Comparison of ENCODE assay signal across 20 cellular contexts in the genomic region with DNA sequence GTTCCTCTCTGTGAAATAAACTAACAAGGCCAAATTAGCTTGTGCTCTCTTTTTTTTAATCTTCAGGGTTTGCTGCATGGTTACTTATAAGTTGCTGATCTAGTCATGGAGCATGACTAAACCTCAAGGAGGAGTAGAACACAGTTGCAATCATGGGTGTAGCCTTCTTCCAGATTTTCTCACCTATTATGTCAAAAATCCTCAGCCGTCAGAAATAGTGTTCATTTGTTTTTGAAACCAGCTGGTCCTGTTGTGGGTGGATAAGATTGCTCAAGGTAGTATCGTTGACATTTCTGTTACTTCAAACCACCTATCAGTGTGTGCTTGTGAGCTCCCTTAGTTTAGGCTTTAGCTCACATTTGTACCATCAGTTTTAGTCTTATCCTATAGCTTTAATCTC. TPM values are rescaled to one million over a fixed set of nuclear protein-coding genes. Genes with fewer than 3 reads are reported as not detected.
A peak's percentile ranks its signal among the peaks of the same experiment; 100 is the strongest.
DNase-seq lines count a peak whose midpoint lies in the region; ATAC-seq, FAIRE-seq and TF ChIP-seq lines count a peak whose summit lies in the region.
"Had no signal": no experiment of that assay in that cellular context is flagged by ENCODE, and none has a peak within 500 bp of the region (broad histone marks: within the 10 kb centered on the region; RNA-seq: fewer than 3 reads in every experiment).

No MANE protein-coding gene starts in this region.

- peaks cover 49 to 65% of the 10 kb centered on the region in 2 donors for H3K4me1 Mint-ChIP-seq in natural killer cell
- H3K4me1 Mint-ChIP-seq in natural killer cell treated with Interleukin-12 subunit alpha and Interleukin-12 subunit beta and Interleukin-15 and Interleukin-18, amount 100 ng/mL, for 72 hours (ENCODE audit: low read depth in 2 of 2): peaks cover 27 to 49% of the 10 kb centered on the region in 2 donors
- H3K4me1 Mint-ChIP-seq in T-helper 17 cell: peaks cover 51% of the 10 kb centered on the region

- H3K27me3 ChIP-seq in keratinocyte (ENCODE audit: control insufficient read depth, extremely low read depth, insufficient read depth, low read length) (no peaks in the 10 kb centered on the region), lower lobe of right lung (ENCODE audit: low read depth) (no peaks in the 10 kb centered on the region), heart right ventricle (no peaks in the 10 kb centered on the region)
- H3K27me3 ChIP-seq: sigmoid colon, SJCRH30 had no signal

- H3K4me3 Mint-ChIP-seq in natural killer cell (no peak overlapping the region), T-helper 17 cell (no peak overlapping the region)
- no peak overlapping the region for H3K4me3 Mint-ChIP-seq in natural killer cell treated with Interleukin-12 subunit alpha and Interleukin-12 subunit beta and Interleukin-15 and Interleukin-18, amount 100 ng/mL, for 72 hours

- no peaks in the 10 kb centered on the region for H3K27me3 Mint-ChIP-seq in natural killer cell (ENCODE audit: low read depth in 2 of 2)
- no peaks in the 10 kb centered on the region for H3K27me3 Mint-ChIP-seq in natural killer cell treated with Interleukin-12 subunit alpha and Interleukin-12 subunit beta and Interleukin-15 and Interleukin-18, amount 100 ng/mL, for 72 hours
- no peaks in the 10 kb centered on the region for H3K27me3 Mint-ChIP-seq in T-helper 17 cell

- H3K36me3 Mint-ChIP-seq in natural killer cell: no peaks in the 10 kb centered on the region
- no peaks in the 10 kb centered on the region for H3K36me3 Mint-ChIP-seq in natural killer cell treated with Interleukin-12 subunit alpha and Interleukin-12 subunit beta and Interleukin-15 and Interleukin-18, amount 100 ng/mL, for 72 hours
- no peaks in the 10 kb centered on the region for H3K36me3 Mint-ChIP-seq in T-helper 17 cell (ENCODE audit: low read depth)

- dilution Hi-C loops in keratinocyte (cut with MboI; ENCODE audit: extremely low pct_ligation_motif_present, low sequenced_read_pairs): no loop called here

- no peaks in the 10 kb centered on the region for H4K20me1 ChIP-seq in keratinocyte (ENCODE audit: control insufficient read depth, extremely low read depth, insufficient read depth, low read length)

- intact Hi-C loops in natural killer cell (cut with micrococcal nuclease): no loop called here
- intact Hi-C loops in lower lobe of right lung (cut with DNase I): no loop called here
- intact Hi-C loops in heart right ventricle (cut with DNase I): loop anchor here in 2 of 10 donors (5.0 to 10.0 kb wide), 2 partner anchors 44 to 517 kb away; partner anchors contain the start of gene PHLPP1 (in 1 of the 2)

- no peak overlapping the region for H3K9ac ChIP-seq in keratinocyte (ENCODE audit: control insufficient read depth, extremely low read depth, insufficient read depth, low read length)

- peaks cover 72% of the 10 kb centered on the region for H3K79me2 ChIP-seq in keratinocyte (ENCODE audit: control insufficient read depth, insufficient read depth, low read length)

- H3K27ac ChIP-seq in keratinocyte (ENCODE audit: control insufficient read depth, insufficient read depth, low read length) (peak overlapping the region; percentile 27), lower lobe of right lung (no peak overlapping the region), heart right ventricle (no peak overlapping the region)
- H3K27ac ChIP-seq: sigmoid colon, SJCRH30 had no signal

- no peak for FAIRE-seq in keratinocyte (lab: Jason Lieb, UNC)
- FAIRE-seq: H54 had no signal

- 85 to 87% methylated on average over 2 of the region's 2 CpGs for WGBS in heart right ventricle, 2 donors

- no peaks in the 10 kb centered on the region for H3K9me1 ChIP-seq in keratinocyte (ENCODE audit: control insufficient read depth, extremely low read depth, insufficient read depth, low read length)

- no peak overlapping the region for H2AFZ ChIP-seq in keratinocyte (ENCODE audit: control insufficient read depth, low read length)

- no peak overlapping the region for H3K4me2 ChIP-seq in keratinocyte (ENCODE audit: control insufficient read depth, extremely low read depth, insufficient read depth, low read depth, low read length)

- no peak for TF ChIP-seq CTCF in natural killer cell (IDR thresholded peaks at IDR 0.05)
- no peak for TF ChIP-seq CTCF in keratinocyte (optimal IDR thresholded peaks at IDR 0.05 in 1 of 3, IDR thresholded peaks at IDR 0.05 in 1 of 3, conservative IDR thresholded peaks at IDR 0.05 in 1 of 3; ENCODE audit: extremely low read depth in 1 of 3, insufficient read depth in 2 of 3, low read length in 3 of 3)
- TF ChIP-seq CTCF in lower lobe of right lung (IDR thresholded peaks at IDR 0.05): no peak
- no peak for TF ChIP-seq CTCF in heart right ventricle (IDR thresholded peaks at IDR 0.05)

- no peak overlapping the region for H3K4me3 ChIP-seq in keratinocyte (ENCODE audit: control insufficient read depth in 2 of 3, extremely low read depth in 1 of 3, insufficient read depth in 2 of 3, low read depth in 1 of 3, low read length in 3 of 3)
- no peak overlapping the region for H3K4me3 ChIP-seq in lower lobe of right lung
- H3K4me3 ChIP-seq in heart right ventricle: no peak overlapping the region
- H3K4me3 ChIP-seq: sigmoid colon, SJCRH30 had no signal

- ATAC-seq in natural killer cell (no peak), T-helper 17 cell (no peak), GM21528 (IDR thresholded peaks at IDR 0.05; ENCODE audit: low FRiP score, unreplicated experiment) (no peak), lower lobe of right lung (no peak), heart right ventricle (no peak)
- ATAC-seq in natural killer cell treated with Interleukin-12 subunit alpha and Interleukin-12 subunit beta and Interleukin-15 and Interleukin-18, amount 100 ng/mL, for 72 hours: no peak

- H3K4me1 ChIP-seq in keratinocyte (ENCODE audit: control insufficient read depth, extremely low read depth, insufficient read depth, low read length) (peaks cover 21% of the 10 kb centered on the region), lower lobe of right lung (peaks cover 12% of the 10 kb centered on the region), heart right ventricle (peaks cover 0 to 52% (median 16%) of the 10 kb centered on the region in 9 donors)
- H3K4me1 ChIP-seq: SJCRH30 had no signal

- DNase-seq in natural killer cell (no peak), T-helper 17 cell (no peak), keratinocyte (ENCODE audit: low read depth, low spot score) (no peak), lower lobe of right lung (no peak), heart right ventricle (no peak)
- DNase-seq in natural killer cell treated with Interleukin-12 subunit alpha and Interleukin-12 subunit beta and Interleukin-15 and Interleukin-18, amount 100 ng/mL, for 72 hours (ENCODE audit: low spot score): no peak
- no peak for DNase-seq in activated effector memory CD4-positive, alpha-beta T cell treated with Interleukin-2 at 50 U/mL for 16 hours
- DNase-seq: activated CD4-positive, CD25-positive, alpha-beta regulatory T cell treated with anti-CD3 and anti-CD28 coated beads, Interleukin-2, amount 50 U/mL, for 72 hours; activated naive CD4-positive, alpha-beta T cell treated with anti-CD3 and anti-CD28 coated beads, Interleukin-2, amount 50 U/mL, for 16 hours; Caco-2; hippocampal formation; KG1; NCI-H1105 treated with DMSO at 0.1 percent for 48 hours; NCI-H69; OCI-M1; sigmoid colon; SJCRH30; substantia nigra had no signal

- no peaks in the 10 kb centered on the region for H3K9me3 Mint-ChIP-seq in natural killer cell
- no peaks in the 10 kb centered on the region for H3K9me3 Mint-ChIP-seq in natural killer cell treated with Interleukin-12 subunit alpha and Interleukin-12 subunit beta and Interleukin-15 and Interleukin-18, amount 100 ng/mL, for 72 hours

- H3K36me3 ChIP-seq in keratinocyte (ENCODE audit: control insufficient read depth in 2 of 2, extremely low read depth in 1 of 2, insufficient read depth in 2 of 2, low read length in 2 of 2): no peaks in the 10 kb centered on the region
- H3K36me3 ChIP-seq in lower lobe of right lung: no peaks in the 10 kb centered on the region
- no peaks in the 10 kb centered on the region for H3K36me3 ChIP-seq in heart right ventricle
- H3K36me3 ChIP-seq: sigmoid colon, SJCRH30 had no signal

- H3K27ac Mint-ChIP-seq in natural killer cell (peak overlapping the region; percentile 35 to 53), T-helper 17 cell (peak overlapping the region; percentile 56)
- H3K27ac Mint-ChIP-seq in natural killer cell treated with Interleukin-12 subunit alpha and Interleukin-12 subunit beta and Interleukin-15 and Interleukin-18, amount 100 ng/mL, for 72 hours: no peak overlapping the region

- H3K9me3 ChIP-seq in T-helper 17 cell (ENCODE audit: control insufficient read depth, low read length, poor library complexity, severe bottlenecking): no peaks in the 10 kb centered on the region
- no peaks in the 10 kb centered on the region for H3K9me3 ChIP-seq in keratinocyte (ENCODE audit: control insufficient read depth, low read depth, low read length)
- no peaks in the 10 kb centered on the region for H3K9me3 ChIP-seq in lower lobe of right lung
- H3K9me3 ChIP-seq in heart right ventricle: no peaks in the 10 kb centered on the region
- H3K9me3 ChIP-seq: Caco-2, sigmoid colon, SJCRH30 had no signal

RNA-seq across cellular contexts. Expression of gene RELCH, which starts 11.2 kb away (rescaled TPM):
- 10 to 100 TPM; 60.1 to 69.9 (median 63.9) TPM for total RNA-seq in natural killer cell
- 10 to 100 TPM; 38.9 to 56.3 TPM for total RNA-seq in natural killer cell treated with Interleukin-12 subunit alpha and Interleukin-12 subunit beta and Interleukin-15 and Interleukin-18, amount 100 ng/mL, for 72 hours
- total RNA-seq in T-helper 17 cell: 10 to 100 TPM; 49.0 to 52.5 TPM
- 9.4 to 21.8 TPM (median 20.1 TPM) in 3 replicates for polyA plus RNA-seq in keratinocyte
- 25.3 TPM for polyA plus RNA-seq in keratinocyte (2011; ENCODE audit: low read depth)
- 8.1 and 14.8 TPM in 2 replicates for polyA plus RNA-seq in keratinocyte (2011; cell fraction: cytosol; rRNA removed)
- polyA plus RNA-seq in keratinocyte (2011; cell fraction: nucleus; rRNA removed): 32.9 and 38.5 TPM in 2 replicates
- 10.4 and 29.5 TPM in 2 replicates for polyA plus RNA-seq in keratinocyte (2012; ENCODE audit: low replicate concordance)
- polyA minus RNA-seq in keratinocyte: 34.2 to 65.7 TPM (median 39.9 TPM) in 3 replicates
- polyA minus RNA-seq in keratinocyte (2011; cell fraction: cytosol; rRNA and poly(A)+ RNA removed): 15.7 TPM
- polyA minus RNA-seq in keratinocyte (2011; cell fraction: nucleus; rRNA and poly(A)+ RNA removed): 51.8 and 90.8 TPM in 2 replicates
- 29.9 TPM for total RNA-seq in lower lobe of right lung
- total RNA-seq in heart right ventricle: 10 to 100 TPM; 12.1 to 21.0 (median 16.5) TPM
- 10 to 100 TPM in 1 of 2 donors, 1 to 10 TPM in 1; 4.1 to 14.6 TPM for polyA plus RNA-seq in heart right ventricle

RNA-seq across cellular contexts. Expression of gene PIGN, which starts 11.4 kb away (rescaled TPM):
- total RNA-seq in natural killer cell (10 to 100 TPM; 12.2 to 21.7 (median 20.1) TPM), T-helper 17 cell (10 to 100 TPM; 17.9 to 18.1 TPM), lower lobe of right lung (25.9 TPM), heart right ventricle (10 to 100 TPM; 14.4 to 31.6 (median 21.2) TPM)
- 10 to 100 TPM; 35.7 to 53.6 TPM for total RNA-seq in natural killer cell treated with Interleukin-12 subunit alpha and Interleukin-12 subunit beta and Interleukin-15 and Interleukin-18, amount 100 ng/mL, for 72 hours
- polyA plus RNA-seq in keratinocyte (21.9 to 41.2 TPM (median 30.8 TPM) in 3 replicates), heart right ventricle (1 to 10 TPM; 4.4 to 5.6 TPM)
- polyA plus RNA-seq in keratinocyte (2011; ENCODE audit: low read depth): 12.4 TPM
- polyA plus RNA-seq in keratinocyte (2011; cell fraction: cytosol; rRNA removed): 9.8 and 18.5 TPM in 2 replicates
- 23.9 and 34.5 TPM in 2 replicates for polyA plus RNA-seq in keratinocyte (2011; cell fraction: nucleus; rRNA removed)
- 13.9 and 16.3 TPM in 2 replicates for polyA plus RNA-seq in keratinocyte (2012; ENCODE audit: low replicate concordance)
- polyA minus RNA-seq in keratinocyte: 31.2 to 153 TPM (median 69.3 TPM) in 3 replicates
- 34.9 TPM for polyA minus RNA-seq in keratinocyte (2011; cell fraction: cytosol; rRNA and poly(A)+ RNA removed)
- 58.1 and 124 TPM in 2 replicates for polyA minus RNA-seq in keratinocyte (2011; cell fraction: nucleus; rRNA and poly(A)+ RNA removed)

Comparison
In these comparisons a context has a peak if more than half of its experiments do, and no peak if none do; other contexts are left out.
1. H3K27ac Mint-ChIP-seq: peak in natural killer cell (2 of 2) and T-helper 17 cell (single experiment); none in natural killer cell treated with Interleukin-12 subunit alpha and Interleukin-12 subunit beta and Interleukin-15 and Interleukin-18, amount 100 ng/mL, for 72 hours (0 of 2).